8 cellular contexts compared by ENCODE assay signal in genomic region chr2:219905640-219906039, GRCh38.
"Had no signal": no experiment of that assay in that cellular context is flagged by ENCODE, and none has a peak within 500 bp of the region (broad histone marks: within the 10 kb centered on the region; RNA-seq: fewer than 3 reads in every experiment).

No MANE protein-coding gene starts in this region.

- H3K4me3 ChIP-seq: GM12878 had no signal

- DNase-seq: GDM1, GF-D8 had no signal

- ATAC-seq: GM12878 had no signal

- FAIRE-seq: G401.6, GM12878, GM12891, GM12892, GM18507, GM19239 had no signal
